8 cellular contexts compared by ENCODE assay signal in genomic region chr1:178093150-178093957, GRCh38. TPM values are rescaled to one million over a fixed set of nuclear protein-coding genes. Genes with fewer than 3 reads are reported as not detected.
DNase-seq lines count a peak whose midpoint lies in the region; ATAC-seq and TF ChIP-seq lines count a peak whose summit lies in the region.

No MANE protein-coding gene starts in this region.

- H3K36me3 ChIP-seq in naive thymus-derived CD4-positive, alpha-beta T cell (ENCODE audit: control insufficient read depth in 2 of 3, insufficient read depth in 3 of 3, low read length in 3 of 3), result no peaks in the 10 kb centered on the region
- no peaks in the 10 kb centered on the region for H3K36me3 ChIP-seq in subcutaneous abdominal adipose tissue (ENCODE audit: control insufficient read depth in 5 of 5, insufficient read depth in 5 of 5, low read length in 5 of 5)

- H3K27me3 ChIP-seq in naive thymus-derived CD4-positive, alpha-beta T cell (ENCODE audit: control insufficient read depth in 2 of 2, insufficient read depth in 2 of 2, low read length in 2 of 2), result peaks cover 0 to 17% of the 10 kb centered on the region in 2 donors
- H3K27me3 ChIP-seq in subcutaneous abdominal adipose tissue (ENCODE audit: control insufficient read depth in 5 of 5, insufficient read depth in 4 of 5, low read length in 5 of 5), result no peaks in the 10 kb centered on the region

- H3K4me3 ChIP-seq in foreskin fibroblast (ENCODE audit: low read depth in 1 of 2, low read length in 2 of 2), result peak overlapping the region; percentile 80 to 91
- no peak overlapping the region for H3K4me3 ChIP-seq in naive thymus-derived CD4-positive, alpha-beta T cell (ENCODE audit: low read length)
- peak overlapping the region; percentile 76 to 99 (median 78) for H3K4me3 ChIP-seq in subcutaneous abdominal adipose tissue (ENCODE audit: low read depth in 1 of 5, low read length in 5 of 5)

- intact Hi-C loops in activated T-helper 1 cell treated with anti-CD3 and anti-CD28 coated beads, Interleukin-12 subunit alpha, Interleukin-12 subunit beta, Interleukin-2, Interleukin-4 antibody, amounts not matched to agents 30 ng/mL and 10 ng/mL and 1 ng/mL, durations not matched to agents 14 hours and 24 hours and 36 hours (cut with micrococcal nuclease), result no loop called here
- intact Hi-C loops in naive thymus-derived CD4-positive, alpha-beta T cell (cut with micrococcal nuclease), result no loop called here

- DNase-seq in CMK (ENCODE audit: low read depth), result peak; percentile 27
- DNase-seq in NCI-H748 treated with DMSO at 0.1 percent for 48 hours (lab: John Stamatoyannopoulos, UW), result peak; percentile 64
- DNase-seq in activated T-helper 1 cell treated with anti-CD3 and anti-CD28 coated beads, Interleukin-12 subunit alpha, Interleukin-12 subunit beta, Interleukin-2, Interleukin-4 antibody, amounts not matched to agents 30 ng/mL and 10 ng/mL and 1 ng/mL, durations not matched to agents 14 hours and 24 hours and 36 hours (ENCODE audit: low spot score), result peak; percentile 2
- peak; percentile 96 to 99 for DNase-seq in foreskin fibroblast
- peak in 4 of 9 donors; percentile 5 to 37 (median 14) for DNase-seq in naive thymus-derived CD4-positive, alpha-beta T cell

- no peak overlapping the region for H3K27ac Mint-ChIP-seq in activated T-helper 1 cell treated with anti-CD3 and anti-CD28 coated beads, Interleukin-12 subunit alpha, Interleukin-12 subunit beta, Interleukin-2, Interleukin-4 antibody, amounts not matched to agents 30 ng/mL and 10 ng/mL and 1 ng/mL, durations not matched to agents 14 hours and 24 hours and 36 hours
- H3K27ac Mint-ChIP-seq in naive thymus-derived CD4-positive, alpha-beta T cell, result no peak overlapping the region

- ATAC-seq in GM19455 (IDR thresholded peaks at IDR 0.05; ENCODE audit: unreplicated experiment), result peak; percentile 74
- ATAC-seq in HG03520 (IDR thresholded peaks at IDR 0.05; ENCODE audit: unreplicated experiment), result peak; percentile 69
- ATAC-seq in naive thymus-derived CD4-positive, alpha-beta T cell, result peak; percentile 88

- no peaks in the 10 kb centered on the region for H3K4me1 ChIP-seq in naive thymus-derived CD4-positive, alpha-beta T cell (ENCODE audit: control insufficient read depth in 2 of 2, insufficient read depth in 2 of 2, low read length in 2 of 2)
- peaks cover 2 to 45% (median 28%) of the 10 kb centered on the region in 5 donors for H3K4me1 ChIP-seq in subcutaneous abdominal adipose tissue (ENCODE audit: control insufficient read depth in 5 of 5, insufficient read depth in 5 of 5, low read length in 5 of 5)

- peaks cover 11% of the 10 kb centered on the region for H3K9me3 Mint-ChIP-seq in activated T-helper 1 cell treated with anti-CD3 and anti-CD28 coated beads, Interleukin-12 subunit alpha, Interleukin-12 subunit beta, Interleukin-2, Interleukin-4 antibody, amounts not matched to agents 30 ng/mL and 10 ng/mL and 1 ng/mL, durations not matched to agents 14 hours and 24 hours and 36 hours
- peaks cover 4 to 53% (median 14%) of the 10 kb centered on the region in 11 donors for H3K9me3 Mint-ChIP-seq in naive thymus-derived CD4-positive, alpha-beta T cell

- TF ChIP-seq CTCF in foreskin fibroblast (IDR thresholded peaks at IDR 0.05; ENCODE audit: low read depth, low read length), result peak; percentile 3

- H3K4me1 Mint-ChIP-seq in activated T-helper 1 cell treated with anti-CD3 and anti-CD28 coated beads, Interleukin-12 subunit alpha, Interleukin-12 subunit beta, Interleukin-2, Interleukin-4 antibody, amounts not matched to agents 30 ng/mL and 10 ng/mL and 1 ng/mL, durations not matched to agents 14 hours and 24 hours and 36 hours (ENCODE audit: low read depth), result peaks cover 10% of the 10 kb centered on the region
- peaks cover 8 to 26% (median 19%) of the 10 kb centered on the region in 7 donors for H3K4me1 Mint-ChIP-seq in naive thymus-derived CD4-positive, alpha-beta T cell

- peak overlapping the region; percentile 66 to 88 (median 80) for H3K9ac ChIP-seq in subcutaneous abdominal adipose tissue (ENCODE audit: low read length in 5 of 5)

- POLR2A ChIA-PET in naive thymus-derived CD4-positive, alpha-beta T cell (lab: Charles Lee), result no interaction called here

- H3K27ac ChIP-seq in naive thymus-derived CD4-positive, alpha-beta T cell (ENCODE audit: low read depth, low read length), result no peak overlapping the region
- peak overlapping the region; percentile 86 for H3K27ac ChIP-seq in subcutaneous abdominal adipose tissue (ENCODE audit: low read depth, low read length)

- H3K9me3 ChIP-seq in naive thymus-derived CD4-positive, alpha-beta T cell (ENCODE audit: control insufficient read depth in 2 of 3, low read length in 3 of 3), result no peaks in the 10 kb centered on the region
- no peaks in the 10 kb centered on the region for H3K9me3 ChIP-seq in subcutaneous abdominal adipose tissue (ENCODE audit: control insufficient read depth in 5 of 5, low read length in 5 of 5)

- peak overlapping the region; percentile 61 for H3K4me3 Mint-ChIP-seq in activated T-helper 1 cell treated with anti-CD3 and anti-CD28 coated beads, Interleukin-12 subunit alpha, Interleukin-12 subunit beta, Interleukin-2, Interleukin-4 antibody, amounts not matched to agents 30 ng/mL and 10 ng/mL and 1 ng/mL, durations not matched to agents 14 hours and 24 hours and 36 hours
- H3K4me3 Mint-ChIP-seq in naive thymus-derived CD4-positive, alpha-beta T cell, result peak overlapping the region; percentile 60 to 84 (median 75)

- no peaks in the 10 kb centered on the region for H3K36me3 Mint-ChIP-seq in activated T-helper 1 cell treated with anti-CD3 and anti-CD28 coated beads, Interleukin-12 subunit alpha, Interleukin-12 subunit beta, Interleukin-2, Interleukin-4 antibody, amounts not matched to agents 30 ng/mL and 10 ng/mL and 1 ng/mL, durations not matched to agents 14 hours and 24 hours and 36 hours (ENCODE audit: low read depth)
- H3K36me3 Mint-ChIP-seq in naive thymus-derived CD4-positive, alpha-beta T cell, result peaks cover 0 to 7% (median 5%) of the 10 kb centered on the region in 5 donors

- H3K27me3 Mint-ChIP-seq in activated T-helper 1 cell treated with anti-CD3 and anti-CD28 coated beads, Interleukin-12 subunit alpha, Interleukin-12 subunit beta, Interleukin-2, Interleukin-4 antibody, amounts not matched to agents 30 ng/mL and 10 ng/mL and 1 ng/mL, durations not matched to agents 14 hours and 24 hours and 36 hours (ENCODE audit: insufficient read depth), result peaks cover 38% of the 10 kb centered on the region
- peaks cover 44 to 84% (median 69%) of the 10 kb centered on the region in 5 donors for H3K27me3 Mint-ChIP-seq in naive thymus-derived CD4-positive, alpha-beta T cell

- CTCF ChIA-PET in naive thymus-derived CD4-positive, alpha-beta T cell (lab: Charles Lee), result no interaction called here

RNA-seq across cellular contexts. Expression of gene RASAL2, which starts 0.6 kb away (rescaled TPM):
- not detected in 2 replicates for total RNA-seq in activated T-helper 1 cell treated with anti-CD3 and anti-CD28 coated beads, Interleukin-12 subunit alpha, Interleukin-12 subunit beta, Interleukin-2, Interleukin-4 antibody, amounts not matched to agents 30 ng/mL and 10 ng/mL and 1 ng/mL, durations not matched to agents 14 hours and 24 hours and 36 hours
- total RNA-seq in naive thymus-derived CD4-positive, alpha-beta T cell, result under 1 TPM in 4 of 5 experiments, not detected in 1; 0.11 to 0.69 (median 0.15) TPM
- polyA plus RNA-seq in naive thymus-derived CD4-positive, alpha-beta T cell, result not detected
